Comparison of ENCODE assay signal across 12 cellular contexts in genomic region chr6:163420315-163420667, GRCh38. TPM values are rescaled to one million over a fixed set of nuclear protein-coding genes. Genes with fewer than 3 reads are reported as not detected.
DNase-seq lines count a peak whose midpoint lies in the region; ATAC-seq, FAIRE-seq and TF ChIP-seq lines count a peak whose summit lies in the region.
"Had no signal": no experiment of that assay in that cellular context is flagged by ENCODE, and none has a peak within 500 bp of the region (broad histone marks: within the 10 kb centered on the region; RNA-seq: fewer than 3 reads in every experiment).

No MANE protein-coding gene starts in this region.

- no peak overlapping the region for H3K9ac ChIP-seq in GM12878 (ENCODE audit: control insufficient read depth, insufficient read depth, low read length)

- H4K20me1 ChIP-seq in GM23338 (replicated peaks; ENCODE audit: insufficient read depth) (peaks cover 34% of the 10 kb centered on the region), GM12878 (ENCODE audit: control insufficient read depth, insufficient read depth) (no peaks in the 10 kb centered on the region)

- 96% methylated on average over 1 of the region's 1 CpG for WGBS in GM12878 (ENCODE audit: insufficient coverage, insufficient replicate concordance, low lambda C conversion rate, missing lambda C conversion rate)
- WGBS in spleen, 5 donors: 36 to 84% (median 63%) methylated on average over 1 of the region's 1 CpG
- WGBS in lower leg skin, 2 donors: 32 to 50% methylated on average over 1 of the region's 1 CpG

- H3K79me2 ChIP-seq in GM23338 (replicated peaks; ENCODE audit: insufficient read depth): peaks cover 96% of the 10 kb centered on the region
- H3K79me2 ChIP-seq in GM12878 (ENCODE audit: control insufficient read depth, insufficient read depth, low read length): peaks cover 98% of the 10 kb centered on the region

- H3F3A ChIP-seq in GM23338 (replicated peaks; ENCODE audit: low read depth): no peaks in the 10 kb centered on the region

- peaks cover 4% of the 10 kb centered on the region for H3K27me3 Mint-ChIP-seq in GM23338 (ENCODE audit: insufficient read depth, low read depth, poor library complexity)
- peaks cover 5 to 13% (median 6%) of the 10 kb centered on the region in 3 donors for H3K27me3 Mint-ChIP-seq in immature natural killer cell (ENCODE audit: low read depth in 3 of 3)
- H3K27me3 Mint-ChIP-seq: naive thymus-derived CD8-positive, alpha-beta T cell had no signal

- H3K27ac Mint-ChIP-seq in GM23338: peak overlapping the region; percentile 51
- peak overlapping the region in 5 of 6 donors; percentile 26 to 71 (median 43) for H3K27ac Mint-ChIP-seq in immature natural killer cell

- CTCF ChIA-PET in GM12878 (lab: Yijun Ruan, JAX): interaction anchor here (1.4 to 6.5 kb wide), 4 partner anchors 9 to 134 kb away, joined by 4 to 56 read pairs (median 10); no protein-coding TSS in a partner anchor

- TF ChIP-seq RAD21 in GM12878 (IDR thresholded peaks at IDR 0.05; ENCODE audit: insufficient read depth, low read depth, low read length): no peak

- intact Hi-C loops in GM12878 (cut with micrococcal nuclease; ENCODE audit: unreplicated experiment) (no loop called here), spleen (cut with DNase I; ENCODE audit: low total_unique reads) (loop anchor here (10.0 kb wide), 1 partner anchor 535 kb away; no protein-coding TSS in a partner anchor), lower leg skin (cut with DNase I; ENCODE audit: low total_unique reads) (no loop called here)

- peaks cover 5% of the 10 kb centered on the region; the same call in 2 of the 3 replicates for H3K9me3 Mint-ChIP-seq in GM23338
- H3K9me3 Mint-ChIP-seq in immature natural killer cell: no peaks in the 10 kb centered on the region
- H3K9me3 Mint-ChIP-seq: naive thymus-derived CD8-positive, alpha-beta T cell had no signal

- in situ Hi-C loops in GM12878 (cut with MboI): loop anchor here (5.0 kb wide), 1 partner anchor 537 kb away; no protein-coding TSS in a partner anchor

- H3K36me3 ChIP-seq in GM23338 (ENCODE audit: insufficient read depth): no peaks in the 10 kb centered on the region
- H3K36me3 ChIP-seq in GM12878 (ENCODE audit: control insufficient read depth in 2 of 2, insufficient read depth in 2 of 2, low read length in 1 of 2): no peaks in the 10 kb centered on the region
- no peaks in the 10 kb centered on the region for H3K36me3 ChIP-seq in spleen

- BruUV-seq in GM12878 (replicated peaks; lab: Mats Ljungman, UMichigan): no TSS peak

- no peak overlapping the region for H3K27ac ChIP-seq in GM23338 (ENCODE audit: low read depth)
- no peak overlapping the region for H3K27ac ChIP-seq in GM12878 (ENCODE audit: control insufficient read depth, insufficient read depth)
- H3K27ac ChIP-seq in spleen: peak overlapping the region in 7 of 8 donors; percentile 23 to 100 (median 98)

- POLR2A ChIA-PET in GM12878 (lab: Charles Lee): interaction anchor here (1.0 kb wide), 1 partner anchor 9 kb away, joined by 3 read pairs; no protein-coding TSS in a partner anchor

- H3K4me3 ChIP-seq in GM23338 (no peak overlapping the region), GM12878 (peak overlapping the region; percentile 61; the same call in 1 of the 2 replicates), spleen (peak overlapping the region in 1 of 8 donors; percentile 74), lower leg skin (ENCODE audit: low read depth, poor library complexity, severe bottlenecking) (no peak overlapping the region)

- H3K4me1 Mint-ChIP-seq in GM23338 (peaks cover 64% of the 10 kb centered on the region), immature natural killer cell (peaks cover 61 to 80% of the 10 kb centered on the region in 2 donors)

- H2AFZ ChIP-seq in GM23338 (no peak overlapping the region), GM12878 (ENCODE audit: control insufficient read depth, low read depth, low read length) (no peak overlapping the region)

- no peak for TF ChIP-seq EP300 in GM12878 (IDR thresholded peaks at IDR 0.05; ENCODE audit: borderline replicate concordance in 1 of 2, control insufficient read depth in 1 of 2, low read depth in 2 of 2, low read length in 2 of 2)

- no peak for FAIRE-seq in GM12878 (lab: Jason Lieb, UNC)

- no peak for TF ChIP-seq POLR2A in GM12878 (IDR thresholded peaks at IDR 0.05; ENCODE audit: low read depth, low read length)
- TF ChIP-seq POLR2A in spleen (IDR thresholded peaks at IDR 0.05): no peak
- TF ChIP-seq POLR2A in lower leg skin (IDR thresholded peaks at IDR 0.05): no peak

- RAD21 ChIA-PET in GM12878 (lab: Charles Lee; ENCODE audit: unreplicated experiment): interaction anchor here (1.4 to 5.4 kb wide), 5 partner anchors 7 to 135 kb away, joined by 4 to 26 read pairs (median 7); no protein-coding TSS in a partner anchor

- SMC1A ChIA-PET in GM12878 (lab: Charles Lee; ENCODE audit: uncharacterized antibody, unreplicated experiment): interaction anchor here (0.7 to 7.0 kb wide), 10 partner anchors 10 to 530 kb away, joined by 3 to 39 read pairs (median 4); no protein-coding TSS in a partner anchor

- no peak for ATAC-seq in GM23338
- ATAC-seq in GM12878: no peak
- ATAC-seq in GM21360 (IDR thresholded peaks at IDR 0.05; ENCODE audit: unreplicated experiment): no peak
- ATAC-seq in HG02885 (IDR thresholded peaks at IDR 0.05; ENCODE audit: poor library complexity, unreplicated experiment): no peak
- no peak for ATAC-seq in GM21515 (IDR thresholded peaks at IDR 0.05; ENCODE audit: unreplicated experiment)
- ATAC-seq: naive thymus-derived CD8-positive, alpha-beta T cell had no signal

- DNase-seq in GM23338 (ENCODE audit: low spot score): no peak
- DNase-seq in GM12878 (ENCODE audit: low read depth, low spot score): no peak
- DNase-seq in immature natural killer cell: no peak
- no peak for DNase-seq in spleen
- DNase-seq in lower leg skin (ENCODE audit: low spot score in 2 of 2): no peak
- DNase-seq: COR-L47; H7; naive thymus-derived CD8-positive, alpha-beta T cell; NCI-H1417 had no signal

- TF ChIP-seq CTCF in GM23338 (conservative IDR thresholded peaks at IDR 0.05; ENCODE audit: low read depth in 2 of 2) (no peak), GM12878 (IDR thresholded peaks at IDR 0.05 in 2 of 3, conservative IDR thresholded peaks at IDR 0.05 in 1 of 3; ENCODE audit: control insufficient read depth in 2 of 3, extremely low read depth in 1 of 3, insufficient read depth in 1 of 3, low read depth in 3 of 3, low read length in 3 of 3) (no peak), spleen (IDR thresholded peaks at IDR 0.05 in 8 of 11, conservative IDR thresholded peaks at IDR 0.05 in 3 of 11) (no peak), lower leg skin (IDR thresholded peaks at IDR 0.05) (no peak)

- H3K4me1 ChIP-seq in GM23338 (ENCODE audit: insufficient read depth) (peaks cover 52% of the 10 kb centered on the region), GM12878 (ENCODE audit: control insufficient read depth, insufficient read depth, low read length) (peaks cover 3% of the 10 kb centered on the region; the same call in 1 of the 2 replicates), spleen (peaks cover 17 to 94% (median 74%) of the 10 kb centered on the region in 6 donors)

- peak overlapping the region; percentile 43; the same call in 1 of the 3 replicates for H3K4me3 Mint-ChIP-seq in GM23338
- peak overlapping the region in 3 of 5 donors; percentile 20 to 78 (median 49) for H3K4me3 Mint-ChIP-seq in immature natural killer cell

- no peaks in the 10 kb centered on the region for H3K9me2 ChIP-seq in GM23338 (ENCODE audit: insufficient read depth)

- H3K9me3 ChIP-seq in GM12878 (replicated peaks; ENCODE audit: control insufficient read depth, insufficient read depth, low read length) (no peaks in the 10 kb centered on the region), spleen (no peaks in the 10 kb centered on the region)

- H3K27me3 ChIP-seq in GM23338 (ENCODE audit: insufficient read depth) (no peaks in the 10 kb centered on the region), GM12878 (replicated peaks in 1 of 2; ENCODE audit: control insufficient read depth in 2 of 2, insufficient read depth in 2 of 2, low read length in 1 of 2) (no peaks in the 10 kb centered on the region), spleen (replicated peaks in 1 of 7) (no peaks in the 10 kb centered on the region)

- H3K36me3 Mint-ChIP-seq in GM23338 (ENCODE audit: low read depth): no peaks in the 10 kb centered on the region; the same call in 2 of the 3 replicates
- no peaks in the 10 kb centered on the region for H3K36me3 Mint-ChIP-seq in immature natural killer cell
- H3K36me3 Mint-ChIP-seq: naive thymus-derived CD8-positive, alpha-beta T cell had no signal

- H3K4me2 ChIP-seq in GM23338: peak overlapping the region; percentile 21
- peak overlapping the region; percentile 6; the same call in 1 of the 2 replicates for H3K4me2 ChIP-seq in GM12878 (ENCODE audit: control insufficient read depth, insufficient read depth)

TF ChIP-seq in GM23338, 12 proteins besides CTCF, POLR2A, EP300 and RAD21 (continues in another document):
- TF ChIP-seq STAT1 (IDR thresholded peaks at IDR 0.05; ENCODE audit: unreplicated experiment) (no peak), CREB1 (CRISPR knock-in tag; IDR thresholded peaks at IDR 0.05; ENCODE audit: low read depth) (no peak)

TF ChIP-seq in GM12878, 131 proteins besides CTCF, POLR2A, EP300 and RAD21 (continues in another document):
- no peak for TF ChIP-seq KLF5 (IDR thresholded peaks at IDR 0.05; ENCODE audit: partially characterized antibody)

RNA-seq across cellular contexts. Expression of gene QKI, which starts 5.8 kb away (rescaled TPM):
- 150 and 159 TPM in 2 replicates for total RNA-seq in GM23338 (2014; rRNA removed; shearing (Covaris generic))
- polyA plus RNA-seq in GM23338 (2016; fragmentation: Nextera tagmentation; extraction: Ambion mirVana) (53.7 and 60.8 TPM in 2 replicates), GM12878 (2011; rRNA removed) (62.3 and 68.4 TPM in 2 replicates), GM12878 (2014; fragmentation: Illumina TruSeq; extraction: Trizol) (54.6 and 72.5 TPM in 2 replicates), GM12878 (2014; fragmentation: Nextera tagmentation; extraction: Ambion mirVana) (10 to 100 TPM; 10.7 to 27.1 TPM), GM12878 (2014; rRNA removed) (31.4 and 35.0 TPM in 2 replicates), GM12878 (2016; fragmentation: Nextera tagmentation; extraction: Ambion mirVana) (1 to 10 TPM; 4.7 to 4.8 TPM), immature natural killer cell (10 to 100 TPM; 12.3 to 29.1 (median 21.1) TPM), spleen (10 to 100 TPM; 11.3 to 32.3 (median 16.8) TPM)
- 93.7 and 101 TPM in 2 replicates for total RNA-seq in GM12878 (2013; cell fraction: nucleolus; rRNA removed)
- total RNA-seq in GM12878 (2014; rRNA removed) (43.7 and 46.4 TPM in 2 replicates), GM12878 (2014; rRNA removed; fragmentation: Illumina TruSeq; extraction: Trizol) (47.8 and 52.5 TPM in 2 replicates), GM12878 (2021) (50.7 and 54.5 TPM in 2 replicates), spleen (100 to 1,000 TPM; 143 to 217 (median 195) TPM), lower leg skin (100 to 1,000 TPM; 126 to 199 (median 142) TPM)
- 28.6 TPM for polyA plus RNA-seq in GM12878 (2011; ENCODE audit: low read depth)
- 73.9 and 89.7 TPM in 2 replicates for polyA plus RNA-seq in GM12878 (2011; cell fraction: cytosol; rRNA removed)
- polyA plus RNA-seq in GM12878 (2011; cell fraction: nucleus; rRNA removed): 42.5 and 60.8 TPM in 2 replicates
- 15.4 and 24.9 TPM in 2 replicates for polyA plus RNA-seq in GM12878 (2012)
- polyA minus RNA-seq in GM12878 (2011; rRNA and poly(A)+ RNA removed): 203 and 222 TPM in 2 replicates
- 55.9 and 69.2 TPM in 2 replicates for polyA minus RNA-seq in GM12878 (2011; cell fraction: cytosol; rRNA and poly(A)+ RNA removed)
- 55.2 and 80.6 TPM in 2 replicates for polyA minus RNA-seq in GM12878 (2011; cell fraction: nucleus; rRNA and poly(A)+ RNA removed)

Comparison
In these comparisons a context has a peak if more than half of its experiments do, and no peak if none do; other contexts are left out.
1. H3K27ac ChIP-seq: peak in spleen (7 of 8); none in GM23338 (single experiment) and GM12878 (single experiment).